In the genomic region with DNA sequence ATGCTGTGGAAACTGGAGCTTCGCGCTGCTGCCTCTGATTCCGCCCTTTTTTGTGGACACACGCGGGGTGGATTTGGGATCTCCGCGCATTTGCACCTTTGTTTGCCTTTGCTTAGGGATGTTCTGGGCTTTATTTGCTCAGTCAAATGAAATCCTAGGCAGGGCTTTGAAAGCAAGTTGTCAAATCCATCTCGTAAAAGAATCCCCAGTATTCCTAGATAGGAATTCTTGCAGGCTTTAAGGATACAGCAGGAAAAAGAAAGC, we compare ENCODE assay signal across 8 cellular contexts. TPM values are rescaled to one million over a fixed set of nuclear protein-coding genes. Genes with fewer than 3 reads are reported as not detected.
DNase-seq lines count a peak whose midpoint lies in the region; ATAC-seq and TF ChIP-seq lines count a peak whose summit lies in the region.

No MANE protein-coding gene starts in this region.

- no peaks in the 10 kb centered on the region for H3K9me3 Mint-ChIP-seq in naive B cell

- peaks cover 0 to 6% of the 10 kb centered on the region in 2 donors for H3K36me3 Mint-ChIP-seq in naive B cell

- H3K27ac ChIP-seq in AG04450 (ENCODE audit: low read depth, low read length), result peak overlapping the region; percentile 97
- H3K27ac ChIP-seq in KOPT-K1 (ENCODE audit: low read depth, low read length, poor library complexity, severe bottlenecking), result peak overlapping the region; percentile 92

- H3K27me3 Mint-ChIP-seq in naive B cell, result no peaks in the 10 kb centered on the region

- H3K36me3 ChIP-seq in KOPT-K1 (ENCODE audit: insufficient read depth, low read length), result peaks cover 9% of the 10 kb centered on the region

- no peaks in the 10 kb centered on the region for H3K27me3 ChIP-seq in AG04450 (ENCODE audit: control insufficient read depth, insufficient read depth, low read length)

- peak overlapping the region; percentile 98 to 100 (median 99) for H3K27ac Mint-ChIP-seq in naive B cell

- POLR2A ChIA-PET in AG04450 (lab: Yijun Ruan, JAX), result interaction anchor here (1.3 to 3.2 kb wide), 4 partner anchors 10 to 537 kb away, joined by 3 to 22 read pairs (median 12); partner anchors contain the start of gene CD164

- DNase-seq in AG04450 (ENCODE audit: low read depth, low spot score) (no peak), choroid plexus epithelial cell (ENCODE audit: low read depth) (no peak), naive B cell (no peak), AG08396 (ENCODE audit: low spot score) (no peak)

- CTCF ChIA-PET in AG04450 (lab: Charles Lee), result no interaction called here

- peaks cover 30 to 47% (median 40%) of the 10 kb centered on the region in 3 donors for H3K4me1 Mint-ChIP-seq in naive B cell

- TF ChIP-seq CTCF in AG04450 (IDR thresholded peaks at IDR 0.05; ENCODE audit: low read depth, low read length), result no peak
- TF ChIP-seq CTCF in choroid plexus epithelial cell (conservative IDR thresholded peaks at IDR 0.05; ENCODE audit: low read depth, low read length), result no peak

- H3K4me3 ChIP-seq in AG04450 (ENCODE audit: low read depth, low read length), result peak overlapping the region; percentile 93
- peak overlapping the region; percentile 89 for H3K4me3 ChIP-seq in choroid plexus epithelial cell (ENCODE audit: low read depth, low read length)

- peak overlapping the region; percentile 92 to 98 (median 96) for H3K4me3 Mint-ChIP-seq in naive B cell

- ATAC-seq in naive B cell (ENCODE audit: low read depth in 2 of 2) (no peak), HG02852 (IDR thresholded peaks at IDR 0.05; ENCODE audit: unreplicated experiment) (no peak), GM21717 (IDR thresholded peaks at IDR 0.05; ENCODE audit: unreplicated experiment) (no peak), HG02623 (IDR thresholded peaks at IDR 0.05; ENCODE audit: unreplicated experiment) (no peak)

- H3K9me3 ChIP-seq in AG04450 (ENCODE audit: control insufficient read depth, insufficient read depth, low read length) (no peaks in the 10 kb centered on the region), KOPT-K1 (ENCODE audit: insufficient read depth, low read length, poor library complexity, severe bottlenecking) (no peaks in the 10 kb centered on the region)

RNA-seq across cellular contexts. Expression of gene CEP57L1, which starts 0.4 kb away (rescaled TPM):
- 16.5 and 21.2 TPM in 2 replicates for polyA plus RNA-seq in AG04450 (2011; rRNA removed)
- polyA minus RNA-seq in AG04450 (2011; rRNA and poly(A)+ RNA removed), result 9.6 and 15.1 TPM in 2 replicates
- polyA plus RNA-seq in naive B cell (ENCODE audit: low read depth in 6 of 6), result 10 to 100 TPM in 2 of 6 donors, 1 to 10 TPM in 4; 6.7 to 14.3 (median 9.5) TPM

RNA-seq across cellular contexts. Expression of gene SESN1, which starts 1.1 kb away (rescaled TPM):
- polyA plus RNA-seq in AG04450 (2011; rRNA removed) (21.0 and 29.6 TPM in 2 replicates), naive B cell (ENCODE audit: low read depth in 6 of 6) (100 to 1,000 TPM in 2 of 6 donors, 10 to 100 TPM in 4; 28.4 to 148 (median 55.7) TPM)
- polyA minus RNA-seq in AG04450 (2011; rRNA and poly(A)+ RNA removed), result 16.4 and 23.8 TPM in 2 replicates
